Comparison of ENCODE assay signal across 23 cellular contexts in genomic region chr6:63716169-63716568, GRCh38.
A peak's percentile ranks its signal among the peaks of the same experiment; 100 is the strongest.
DNase-seq lines count a peak whose midpoint lies in the region; ATAC-seq and TF ChIP-seq lines count a peak whose summit lies in the region.
"Had no signal": no experiment of that assay in that cellular context is flagged by ENCODE, and none has a peak within 500 bp of the region (broad histone marks: within the 10 kb centered on the region; RNA-seq: fewer than 3 reads in every experiment).

No MANE protein-coding gene starts in this region.

- H2BK12ac ChIP-seq in mesenchymal stem cell (ENCODE audit: low read length in 2 of 2): no peak overlapping the region

- H3K9me3 ChIP-seq in mesenchymal stem cell (ENCODE audit: control insufficient read depth, low read length) (no peaks in the 10 kb centered on the region), adrenal gland (replicated peaks in 1 of 3) (peaks cover 0 to 3% (median 0%) of the 10 kb centered on the region in 3 donors)
- H3K9me3 ChIP-seq: Peyer's patch had no signal

- H3K27ac ChIP-seq in mesenchymal stem cell (ENCODE audit: low read length, poor library complexity, severe bottlenecking): no peak overlapping the region
- no peak overlapping the region for H3K27ac ChIP-seq in adrenal gland
- H3K27ac ChIP-seq: Peyer's patch had no signal

- H3K4me1 ChIP-seq in mesenchymal stem cell (ENCODE audit: control insufficient read depth, insufficient read depth, low read depth, low read length): no peaks in the 10 kb centered on the region
- no peaks in the 10 kb centered on the region for H3K4me1 ChIP-seq in adrenal gland (replicated peaks in 1 of 2)
- H3K4me1 ChIP-seq: Peyer's patch had no signal

- H3K18ac ChIP-seq in mesenchymal stem cell (ENCODE audit: low read depth in 1 of 2, low read length in 2 of 2): no peak overlapping the region

- POLR2A ChIA-PET in activated CD8-positive, alpha-beta T cell treated with anti-CD3 and anti-CD28 coated beads for 36 hours (lab: Charles Lee): no interaction called here

- H4K91ac ChIP-seq in mesenchymal stem cell (ENCODE audit: low read length): no peak overlapping the region

- H2BK5ac ChIP-seq in mesenchymal stem cell (ENCODE audit: low read depth, low read length, poor library complexity, severe bottlenecking): peak overlapping the region; percentile 19

- no peak for TF ChIP-seq POLR2A in adrenal gland (IDR thresholded peaks at IDR 0.05)

- H3K27me3 ChIP-seq in mesenchymal stem cell (ENCODE audit: control insufficient read depth in 1 of 2, insufficient read depth in 1 of 2, low read length in 2 of 2): no peaks in the 10 kb centered on the region
- H3K27me3 ChIP-seq in adrenal gland: no peaks in the 10 kb centered on the region
- H3K27me3 ChIP-seq: Peyer's patch had no signal

- WGBS in mesenchymal stem cell: 100% methylated on average over 1 of the region's 2 CpGs
- WGBS in adrenal gland, 4 donors: 94 to 100% (median 95%) methylated on average over 2 of the region's 2 CpGs

- H3K79me1 ChIP-seq in mesenchymal stem cell (replicated peaks; ENCODE audit: low read length, poor library complexity, severe bottlenecking): peaks cover 11% of the 10 kb centered on the region

- H3K4me2 ChIP-seq in mesenchymal stem cell (ENCODE audit: low read length, poor library complexity, severe bottlenecking): no peak overlapping the region

- DNase-seq in mesenchymal stem cell (no peak), adrenal gland (no peak), NCI-H1694 (lab: John Stamatoyannopoulos, UW) (no peak)
- no peak for DNase-seq in activated CD8-positive, alpha-beta T cell treated with anti-CD3 and anti-CD28 coated beads for 36 hours
- DNase-seq: ACHN; C1 segment of cervical spinal cord; CD8-positive, alpha-beta memory T cell; DMS53; EL; MM.1S; NCI-H1092; NCI-H1436 treated with DMSO at 0.1 percent for 48 hours; NCI-H2081; NCI-H2171 treated with DMSO at 0.1 percent for 48 hours; NCI-H446; NCI-H526 treated with DMSO at 0.1 percent for 48 hours; NK-92 treated with Interleukin-12 subunit alpha and Interleukin-12 subunit beta, amount 100 ng/mL, for 24 hours; Peyer's patch; SW 1271 had no signal

- H3K9ac ChIP-seq in mesenchymal stem cell (ENCODE audit: low read length): no peak overlapping the region

- TF ChIP-seq CTCF in adrenal gland (IDR thresholded peaks at IDR 0.05): no peak
- TF ChIP-seq CTCF in activated CD8-positive, alpha-beta T cell treated with anti-CD3 and anti-CD28 coated beads for 36 hours (IDR thresholded peaks at IDR 0.05): no peak

- H3K4me3 Mint-ChIP-seq in activated CD8-positive, alpha-beta T cell treated with anti-CD3 and anti-CD28 coated beads for 36 hours: no peak overlapping the region
- H3K4me3 Mint-ChIP-seq: CD8-positive, alpha-beta memory T cell; IgD-negative memory B cell had no signal

- CTCF ChIA-PET in activated CD8-positive, alpha-beta T cell treated with anti-CD3 and anti-CD28 coated beads for 36 hours (lab: Charles Lee): interaction anchor here (1.2 kb wide), 1 partner anchor 118 kb away, joined by 3 read pairs; no protein-coding TSS in a partner anchor

- intact Hi-C loops in adrenal gland (cut with DNase I): no loop called here
- intact Hi-C loops in activated CD8-positive, alpha-beta T cell treated with anti-CD3 and anti-CD28 coated beads for 36 hours (cut with micrococcal nuclease): no loop called here

- H2AK5ac ChIP-seq in mesenchymal stem cell (ENCODE audit: low read length, severe bottlenecking): no peak overlapping the region

- peaks cover 4% of the 10 kb centered on the region for H3K4me1 Mint-ChIP-seq in activated CD8-positive, alpha-beta T cell treated with anti-CD3 and anti-CD28 coated beads for 36 hours (ENCODE audit: low read depth)
- H3K4me1 Mint-ChIP-seq: CD8-positive, alpha-beta memory T cell; IgD-negative memory B cell had no signal

- no peak overlapping the region for H3K14ac ChIP-seq in mesenchymal stem cell (ENCODE audit: low read length in 2 of 2)

- no peak overlapping the region for H3K4me3 ChIP-seq in mesenchymal stem cell (ENCODE audit: insufficient read depth in 1 of 2, low read depth in 1 of 2, low read length in 2 of 2)
- no peak overlapping the region for H3K4me3 ChIP-seq in adrenal gland
- H3K4me3 ChIP-seq: Peyer's patch had no signal

- H3K23ac ChIP-seq in mesenchymal stem cell (ENCODE audit: low read length in 2 of 2): no peak overlapping the region

- no peak overlapping the region for H3K27ac Mint-ChIP-seq in activated CD8-positive, alpha-beta T cell treated with anti-CD3 and anti-CD28 coated beads for 36 hours

- ATAC-seq in GM18868 (IDR thresholded peaks at IDR 0.05; ENCODE audit: unreplicated experiment): peak; percentile 68
- peak; percentile 51 for ATAC-seq in GM21717 (IDR thresholded peaks at IDR 0.05; ENCODE audit: unreplicated experiment)
- peak; percentile 50 for ATAC-seq in HG03025 (IDR thresholded peaks at IDR 0.05; ENCODE audit: low FRiP score, unreplicated experiment)
- ATAC-seq in activated CD8-positive, alpha-beta T cell treated with anti-CD3 and anti-CD28 coated beads for 36 hours: no peak

- no peak overlapping the region for H2AFZ ChIP-seq in mesenchymal stem cell (ENCODE audit: low read depth, low read length)

- H2BK15ac ChIP-seq in mesenchymal stem cell (ENCODE audit: low read depth, poor library complexity, severe bottlenecking): no peak overlapping the region

- no peak overlapping the region for H4K8ac ChIP-seq in mesenchymal stem cell (ENCODE audit: low read length)

- H3K36me3 ChIP-seq in mesenchymal stem cell (ENCODE audit: control insufficient read depth in 1 of 2, insufficient read depth in 2 of 2, low read depth in 1 of 2, low read length in 2 of 2) (peaks cover 5 to 59% of the 10 kb centered on the region in 2 experiments), adrenal gland (replicated peaks in 1 of 2) (peaks cover 0 to 31% of the 10 kb centered on the region in 2 donors)

- peaks cover 23% of the 10 kb centered on the region for H3K36me3 Mint-ChIP-seq in activated CD8-positive, alpha-beta T cell treated with anti-CD3 and anti-CD28 coated beads for 36 hours (ENCODE audit: low read depth)

- no peak overlapping the region for H2BK120ac ChIP-seq in mesenchymal stem cell (ENCODE audit: low read depth, low read length)

- no peaks in the 10 kb centered on the region for H3K27me3 Mint-ChIP-seq in activated CD8-positive, alpha-beta T cell treated with anti-CD3 and anti-CD28 coated beads for 36 hours
- H3K27me3 Mint-ChIP-seq: CD8-positive, alpha-beta memory T cell; IgD-negative memory B cell had no signal

- no peaks in the 10 kb centered on the region for H3K9me3 Mint-ChIP-seq in activated CD8-positive, alpha-beta T cell treated with anti-CD3 and anti-CD28 coated beads for 36 hours
- H3K9me3 Mint-ChIP-seq: CD8-positive, alpha-beta memory T cell; IgD-negative memory B cell had no signal

- no peak overlapping the region for H3K4ac ChIP-seq in mesenchymal stem cell (ENCODE audit: low read depth in 1 of 2, low read length in 2 of 2)
